8 cellular contexts compared by ENCODE assay signal in genomic region chr21:42513985-42514882, GRCh38. TPM values are rescaled to one million over a fixed set of nuclear protein-coding genes. Genes with fewer than 3 reads are reported as not detected.
DNase-seq lines count a peak whose midpoint lies in the region; TF ChIP-seq lines count a peak whose summit lies in the region.

No MANE protein-coding gene starts in this region.

- H3K27me3 ChIP-seq in HAP-1 (ENCODE audit: low read depth) = no peaks in the 10 kb centered on the region

- H3K27me3 Mint-ChIP-seq in osteocyte (ENCODE audit: unreplicated experiment) = no peaks in the 10 kb centered on the region

- peak overlapping the region; percentile 73 for H3K27ac Mint-ChIP-seq in osteocyte (ENCODE audit: unreplicated experiment)

- peaks cover 4% of the 10 kb centered on the region for H3K36me3 Mint-ChIP-seq in osteocyte (ENCODE audit: unreplicated experiment)

- H3K9me3 ChIP-seq in HAP-1 = no peaks in the 10 kb centered on the region

- H3K4me1 ChIP-seq in HAP-1 (no peaks in the 10 kb centered on the region; the same call in 1 of the 2 replicates), urinary bladder (ENCODE audit: insufficient read depth) (no peaks in the 10 kb centered on the region)

- H3K4me1 Mint-ChIP-seq in osteocyte (ENCODE audit: unreplicated experiment) = peaks cover 54% of the 10 kb centered on the region

- no peaks in the 10 kb centered on the region for H3K9me3 Mint-ChIP-seq in osteocyte (ENCODE audit: unreplicated experiment)

- H3K4me3 Mint-ChIP-seq in osteocyte (ENCODE audit: unreplicated experiment) = peak overlapping the region; percentile 84

- peak overlapping the region; percentile 54 for H3K4me3 ChIP-seq in HAP-1
- H3K4me3 ChIP-seq in fibroblast of the aortic adventitia (ENCODE audit: low read depth, low read length) = peak overlapping the region; percentile 62
- peak overlapping the region; percentile 92 for H3K4me3 ChIP-seq in urinary bladder (ENCODE audit: low read depth, low read length)

- 3% methylated on average over 77 of the region's 77 CpGs for WGBS in urinary bladder

- TF ChIP-seq CTCF in fibroblast of the aortic adventitia (IDR thresholded peaks at IDR 0.05; ENCODE audit: insufficient read depth, low read length) = no peak
- TF ChIP-seq CTCF in osteocyte (IDR thresholded peaks at IDR 0.05) = no peak

- DNase-seq in ELR (ENCODE audit: low read depth) (peak; percentile 14), HAP-1 (ENCODE audit: low spot score in 2 of 2) (peak; percentile 30 to 69), NCI-H526 treated with DMSO at 0.1 percent for 48 hours (lab: John Stamatoyannopoulos, UW) (peak; percentile 50), fibroblast of the aortic adventitia (ENCODE audit: low read depth) (peak; percentile 9), osteocyte (ENCODE audit: extremely low spot score, unreplicated experiment) (no peak), NCI-H524 treated with DMSO at 0.1 percent for 48 hours (lab: John Stamatoyannopoulos, UW) (no peak)
- peak; percentile 69 to 79 for DNase-seq in activated T-cell treated with anti-CD3 and anti-CD28 coated beads, Interleukin-2, amount 50 U/mL, for 48 hours

- in situ Hi-C loops in HAP-1 (cut with MboI; ENCODE audit: low sequenced_read_pairs) = no loop called here

- peak overlapping the region; percentile 54 for H3K27ac ChIP-seq in urinary bladder (ENCODE audit: low read depth)

- H3K36me3 ChIP-seq in HAP-1 (replicated peaks) (no peaks in the 10 kb centered on the region), urinary bladder (ENCODE audit: insufficient read depth) (no peaks in the 10 kb centered on the region)

RNA-seq across cellular contexts. Expression of gene SLC37A1, which starts 0.6 kb away (rescaled TPM):
- total RNA-seq in fibroblast of the aortic adventitia (ENCODE audit: low replicate concordance) (0.27 and 2.5 TPM in 2 replicates), osteocyte (13.2 and 13.5 TPM in 2 replicates), urinary bladder (7.9 TPM)
- polyA plus RNA-seq in urinary bladder = 5.7 TPM

RNA-seq across cellular contexts. Expression of gene RSPH1, which starts 18.2 kb away (rescaled TPM):
- total RNA-seq in fibroblast of the aortic adventitia (ENCODE audit: low replicate concordance) = 0.16 TPM in 1 of 2 replicates, not detected in the other
- total RNA-seq in osteocyte = 0.19 and 0.34 TPM in 2 replicates
- 0.26 TPM for total RNA-seq in urinary bladder
- 0.84 TPM for polyA plus RNA-seq in urinary bladder

Comparison
In these comparisons a context has a peak if more than half of its experiments do, and no peak if none do; other contexts are left out.
1. DNase-seq: peak in ELR (single experiment), HAP-1 (2 of 2), NCI-H526 treated with DMSO at 0.1 percent for 48 hours (single experiment), activated T-cell treated with anti-CD3 and anti-CD28 coated beads, Interleukin-2, amount 50 U/mL, for 48 hours (2 of 2) and fibroblast of the aortic adventitia (single experiment); none in osteocyte (single experiment) and NCI-H524 treated with DMSO at 0.1 percent for 48 hours (single experiment).
2. Peak in every context shown above with its lines, with median percentiles within 50 percentile points of each other: H3K4me3 ChIP-seq.